26 cellular contexts compared by ENCODE assay signal in the genomic region with DNA sequence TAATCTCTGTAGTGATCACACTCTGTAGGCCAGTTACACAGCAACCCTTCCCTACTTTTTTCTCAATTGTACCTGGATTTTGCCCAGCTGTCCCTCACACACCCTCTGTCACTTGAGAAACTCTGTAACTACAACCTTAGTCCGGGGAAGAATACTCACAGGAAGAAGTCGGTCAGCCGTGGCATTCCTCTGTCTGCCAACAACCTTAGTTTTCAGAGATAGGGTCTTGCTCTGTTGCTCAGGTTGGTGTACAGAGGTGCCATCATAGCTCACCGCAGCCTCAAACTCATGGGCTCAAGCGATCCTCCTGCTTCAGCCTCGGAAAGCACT. TPM values are rescaled to one million over a fixed set of nuclear protein-coding genes. Genes with fewer than 3 reads are reported as not detected.
"Had no signal": no experiment of that assay in that cellular context is flagged by ENCODE, and none has a peak within 500 bp of the region (broad histone marks: within the 10 kb centered on the region; RNA-seq: fewer than 3 reads in every experiment).

No MANE protein-coding gene starts in this region.

- H3K9me3 ChIP-seq: colonic mucosa, testis had no signal

- DNase-seq: activated CD4-positive, alpha-beta memory T cell treated with anti-CD3 and anti-CD28 coated beads, Interleukin-2, amount 10 ng/mL, durations not matched to agents 7 days and 5 days; activated CD4-positive, alpha-beta T cell treated with anti-CD3 and anti-CD28 coated beads, Interleukin-2, amount 10 ng/mL, durations not matched to agents 7 days and 5 days; activated gamma-delta T cell treated with Interleukin-2 at 50 U/mL for 16 hours; activated T-cell treated with anti-CD3 and anti-CD28 coated beads, Interleukin-2, amount 50 U/mL, for 4 hours; cerebellar nuclear complex; colonic mucosa; effector CD8-positive, alpha-beta T cell; glutamatergic neuron; left colon; naive thymus-derived CD8-positive, alpha-beta T cell; stimulated activated CD4-positive, alpha-beta T cell treated with anti-CD3 and anti-CD28 coated beads, Interleukin-12 subunit alpha, Interleukin-12 subunit beta, amount 100 ng/mL, for 4 hours; stimulated activated CD4-positive, alpha-beta T cell treated with anti-CD3 and anti-CD28 coated beads, Interleukin-4, amount 100 ng/mL, for 1 hour; stimulated activated naive CD8-positive, alpha-beta T cell treated with anti-CD3 and anti-CD28 coated beads, Interleukin-15, Interleukin-2, amounts not matched to agents 100 U/mL and 50 U/mL, for 24 hours; T1000; testis; trophoblast cell; WERI-Rb-1 had no signal

- ATAC-seq: activated CD4-positive, CD25-positive, alpha-beta regulatory T cell treated with anti-CD3 and anti-CD28 coated beads, Interleukin-2, amount 50 U/mL, for 24 hours; activated T-cell treated with anti-CD3 and anti-CD28 coated beads, Interleukin-2, amount 50 U/mL, for 4 hours; activated T-helper 17 cell treated with anti-CD3 and anti-CD28 coated beads, Interleukin-2, amount 50 U/mL, for 72 hours; left colon; naive thymus-derived CD8-positive, alpha-beta T cell; sciatic nerve; stimulated activated naive CD8-positive, alpha-beta T cell treated with anti-CD3 and anti-CD28 coated beads, Interleukin-15, Interleukin-2, amounts not matched to agents 100 U/mL and 50 U/mL, for 24 hours had no signal

- H3K36me3 ChIP-seq: colonic mucosa, WERI-Rb-1 had no signal

- FAIRE-seq: frontal cortex, islet of Langerhans, urothelium cell line had no signal

- H3K4me1 ChIP-seq: colonic mucosa, testis had no signal

- H3K27ac ChIP-seq: colonic mucosa, skin epidermis, testis, WERI-Rb-1 had no signal

- H3K4me3 ChIP-seq: colonic mucosa, skin epidermis, testis had no signal

- H3K27me3 ChIP-seq: colonic mucosa, testis had no signal

RNA-seq across cellular contexts. Expression of a gene that starts 38.5 kb away (rescaled TPM):
- total RNA-seq: activated CD4-positive, alpha-beta memory T cell treated with anti-CD3 and anti-CD28 coated beads, Interleukin-2, amount 10 ng/mL, durations not matched to agents 7 days and 5 days; activated CD4-positive, alpha-beta T cell treated with anti-CD3 and anti-CD28 coated beads, Interleukin-2, amount 10 ng/mL, durations not matched to agents 7 days and 5 days; activated T-cell treated with anti-CD3 and anti-CD28 coated beads, Interleukin-2, amount 50 U/mL, for 4 hours; activated T-helper 17 cell treated with anti-CD3 and anti-CD28 coated beads, Interleukin-2, amount 50 U/mL, for 72 hours; dermis microvascular lymphatic vessel endothelial cell; epithelial cell of proximal tubule; naive thymus-derived CD8-positive, alpha-beta T cell had no signal
- polyA plus RNA-seq: naive thymus-derived CD8-positive, alpha-beta T cell had no signal
